Comparison of ENCODE assay signal across 13 cellular contexts in genomic region chr4:99383833-99384392, GRCh38.
DNase-seq lines count a peak whose midpoint lies in the region; ATAC-seq, FAIRE-seq and TF ChIP-seq lines count a peak whose summit lies in the region.
"Had no signal": no experiment of that assay in that cellular context is flagged by ENCODE, and none has a peak within 500 bp of the region (broad histone marks: within the 10 kb centered on the region; RNA-seq: fewer than 3 reads in every experiment).

No MANE protein-coding gene starts in this region.

- H3K4me3 ChIP-seq in choroid plexus epithelial cell (ENCODE audit: low read depth, low read length) = no peak overlapping the region
- H3K4me3 ChIP-seq: cardiac muscle cell had no signal

- no peak for FAIRE-seq in GM19239 (lab: Jason Lieb, UNC)

- TF ChIP-seq CTCF in choroid plexus epithelial cell (conservative IDR thresholded peaks at IDR 0.05; ENCODE audit: low read depth, low read length) = no peak

- peak; percentile 96 for DNase-seq in GM04504 (ENCODE audit: low read depth)
- peak; percentile 92 for DNase-seq in choroid plexus epithelial cell (ENCODE audit: low read depth)
- peak; percentile 63 for DNase-seq in left kidney (ENCODE audit: low read depth, low spot score)
- peak; percentile 89 for DNase-seq in stromal cell of bone marrow (ENCODE audit: low read depth)
- DNase-seq in erythroblast (lab: John Stamatoyannopoulos, UW) = no peak
- DNase-seq in GM19239 (ENCODE audit: insufficient read length, low spot score) = no peak
- no peak for DNase-seq in globus pallidus (ENCODE audit: low spot score)
- DNase-seq: CD8-positive, alpha-beta T cell; NCI-H1417; T-helper 9 cell; trophoblast cell had no signal

- ATAC-seq in GM21526 (IDR thresholded peaks at IDR 0.05; ENCODE audit: low FRiP score, unreplicated experiment) = no peak
- ATAC-seq: CD8-positive, alpha-beta T cell had no signal

- no peak for TF ChIP-seq POLR2A in erythroblast (IDR thresholded peaks at IDR 0.05; ENCODE audit: low read length)

Comparison
In these comparisons a context has a peak if more than half of its experiments do, and no peak if none do; other contexts are left out.
1. DNase-seq: peak in GM04504 (single experiment), choroid plexus epithelial cell (single experiment), left kidney (single experiment) and stromal cell of bone marrow (single experiment); none in erythroblast (0 of 2), GM19239 (single experiment) and globus pallidus (single experiment).